Comparison of ENCODE assay signal across 8 cellular contexts in the genomic region with DNA sequence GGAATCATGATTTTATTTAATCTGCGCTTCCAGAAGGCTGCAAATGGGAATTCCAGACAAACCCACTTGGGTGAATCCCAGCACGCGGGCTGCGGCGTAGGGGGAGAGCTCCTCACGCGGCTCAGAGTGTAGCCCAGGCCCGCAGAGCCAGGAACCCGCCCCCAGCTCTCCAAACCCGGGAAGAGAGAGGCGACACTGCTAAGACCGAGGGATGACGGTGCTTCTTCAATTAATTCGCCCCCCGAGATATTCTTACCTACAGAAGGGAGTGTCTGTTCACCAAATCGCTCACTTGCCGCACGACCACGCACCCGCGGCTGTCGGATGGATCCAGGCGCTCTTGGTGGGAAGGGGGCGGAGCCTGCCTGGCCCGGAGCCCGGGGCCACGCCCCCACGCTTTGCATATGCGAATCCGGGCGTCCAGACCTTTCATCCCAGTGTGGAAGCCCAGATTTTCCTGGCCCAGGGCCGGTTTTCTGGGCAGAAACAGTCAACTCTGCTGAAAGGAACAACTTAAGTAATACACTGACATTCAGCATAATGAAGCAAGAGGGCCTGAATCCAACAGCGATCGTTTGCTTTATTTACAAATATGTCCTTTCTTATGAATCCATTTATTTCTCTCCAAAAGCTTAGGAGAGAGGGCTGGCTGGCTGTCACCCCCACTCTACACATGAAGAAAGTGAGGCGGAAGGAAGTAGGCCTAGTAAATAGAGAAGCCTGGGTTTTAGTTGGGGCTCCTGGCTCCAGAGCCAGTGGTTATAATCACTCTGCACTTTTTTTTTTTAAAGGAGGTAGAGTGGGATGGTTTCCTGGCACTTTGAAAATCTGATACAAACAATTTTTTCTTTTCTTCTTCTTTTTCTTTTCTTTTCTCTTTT. TPM values are rescaled to one million over a fixed set of nuclear protein-coding genes. Genes with fewer than 3 reads are reported as not detected.
DNase-seq lines count a peak whose midpoint lies in the region; ATAC-seq and TF ChIP-seq lines count a peak whose summit lies in the region.

TSS of gene SLC19A3 (minus strand) at position 342 of the 881 bp plus-strand sequence. CDS start 15,710 bp downstream, outside the sequence.

- peak within 1 kb of the TSS; percentile 49 for H3K4me3 ChIP-seq in AG04449 (ENCODE audit: low read depth, low read length)
- H3K4me3 ChIP-seq in HEK293 (ENCODE audit: low read depth, low read length) = peak within 1 kb of the TSS; percentile 12
- peak within 1 kb of the TSS in 1 of 4 donors; percentile 39 for H3K4me3 ChIP-seq in adrenal gland

- H3K4me1 ChIP-seq in HEK293 (ENCODE audit: control insufficient read depth, insufficient read depth, low read length) (no peaks in the 10 kb centered on the region), adrenal gland (replicated peaks in 1 of 2) (peaks cover 0 to 7% of the 10 kb centered on the region in 2 donors)

- 6 to 12% (median 9%) methylated on average over 19 to 35 of the region's 35 CpGs for WGBS in adrenal gland, 4 donors

- TF ChIP-seq CTCF in AG04449 (IDR thresholded peaks at IDR 0.05; ENCODE audit: insufficient read depth, low read length, missing control alignments) (no peak), HEK293 (tag by site-specific recombination; IDR thresholded peaks at IDR 0.05) (no peak), adrenal gland (IDR thresholded peaks at IDR 0.05) (no peak)

- no peaks in the 10 kb centered on the region for H3K27me3 ChIP-seq in adrenal gland

- no peak for TF ChIP-seq POLR2A in adrenal gland (IDR thresholded peaks at IDR 0.05)

- no peak within 1 kb of the TSS for H3K27ac ChIP-seq in HEK293 (ENCODE audit: extremely low read depth, low read depth, low read length)
- peak within 1 kb of the TSS in 1 of 5 donors; percentile 41 for H3K27ac ChIP-seq in adrenal gland

- H3K36me3 ChIP-seq in HEK293 (ENCODE audit: control insufficient read depth in 2 of 2, insufficient read depth in 1 of 2, low read length in 2 of 2) = no peaks in the 10 kb centered on the region
- H3K36me3 ChIP-seq in adrenal gland (replicated peaks in 1 of 2) = no peaks in the 10 kb centered on the region

- CTCF ChIA-PET in AG04449 (lab: Yijun Ruan, JAX) = interaction anchor here (0.9 kb wide), 1 partner anchor 46 kb away, joined by 3 read pairs; no protein-coding TSS in a partner anchor
- CTCF ChIA-PET in HEK293 (lab: Yijun Ruan, JAX) = no interaction called here

- intact Hi-C loops in adrenal gland (cut with DNase I) (no loop called here), cardiac septum (cut with DNase I) (no loop called here)

- ATAC-seq in GM18861 (IDR thresholded peaks at IDR 0.05; ENCODE audit: unreplicated experiment) = no peak
- ATAC-seq in GM19397 (IDR thresholded peaks at IDR 0.05; ENCODE audit: unreplicated experiment) = no peak
- ATAC-seq in GM21576 (IDR thresholded peaks at IDR 0.05; ENCODE audit: unreplicated experiment) = no peak

- H3K9me3 ChIP-seq in HEK293 (ENCODE audit: control insufficient read depth, insufficient read depth, low read depth, low read length) (no peaks in the 10 kb centered on the region), adrenal gland (replicated peaks in 1 of 3) (no peaks in the 10 kb centered on the region)

- DNase-seq in AG04449 (ENCODE audit: low read depth, low spot score) (no peak), adrenal gland (peak; percentile 69 to 88 (median 85)), cardiac septum (ENCODE audit: low spot score) (peak; percentile 81), occipital lobe (lab: John Stamatoyannopoulos, UW) (peak; percentile 66)

- POLR2A ChIA-PET in AG04449 (lab: Yijun Ruan, JAX) = no interaction called here
- POLR2A ChIA-PET in HEK293 (lab: Yijun Ruan, JAX) = no interaction called here

TF ChIP-seq in HEK293, 187 proteins besides CTCF, POLR2A, EP300 and RAD21:
- TF ChIP-seq YY2 (tag by site-specific recombination; IDR thresholded peaks at IDR 0.05) = no peak
- TF ChIP-seq SP3 (tag by site-specific recombination; IDR thresholded peaks at IDR 0.05) = 0 out of 2 replicates have a peak, but pooled peaks have one; percentile 24
- TF ChIP-seq ZNF280D (tag by site-specific recombination; IDR thresholded peaks at IDR 0.05) = no peak
- TF ChIP-seq KLF9 (tag by site-specific recombination; IDR thresholded peaks at IDR 0.05; ENCODE audit: low read depth) = peak; percentile 71
- no peak for TF ChIP-seq TSHZ1 (tag by site-specific recombination; IDR thresholded peaks at IDR 0.05; ENCODE audit: borderline replicate concordance)
- TF ChIP-seq ZNF510 (tag by site-specific recombination; IDR thresholded peaks at IDR 0.05; ENCODE audit: insufficient replicate concordance) = no peak
TF ChIP-seq in HEK293: peak in this region for 2.

RNA-seq across cellular contexts. Expression of gene SLC19A3, which starts in this region (rescaled TPM):
- total RNA-seq in adrenal gland (1 to 10 TPM in 4 of 8 donors, under 1 TPM in 3, not detected in 1; 0.18 to 2.4 (median 1.2) TPM), cardiac septum (0.38 TPM), occipital lobe (1.2 TPM)
- 1 to 10 TPM in 1 of 3 donors, under 1 TPM in 2; 0.37 to 7.9 (median 0.97) TPM for polyA plus RNA-seq in adrenal gland

Comparison
In these comparisons a context has a peak if more than half of its experiments do, and no peak if none do; other contexts are left out.
1. Peak in DNase-seq in cardiac septum; RNA of the gene not detected or under 1 TPM.